In the genomic region with DNA sequence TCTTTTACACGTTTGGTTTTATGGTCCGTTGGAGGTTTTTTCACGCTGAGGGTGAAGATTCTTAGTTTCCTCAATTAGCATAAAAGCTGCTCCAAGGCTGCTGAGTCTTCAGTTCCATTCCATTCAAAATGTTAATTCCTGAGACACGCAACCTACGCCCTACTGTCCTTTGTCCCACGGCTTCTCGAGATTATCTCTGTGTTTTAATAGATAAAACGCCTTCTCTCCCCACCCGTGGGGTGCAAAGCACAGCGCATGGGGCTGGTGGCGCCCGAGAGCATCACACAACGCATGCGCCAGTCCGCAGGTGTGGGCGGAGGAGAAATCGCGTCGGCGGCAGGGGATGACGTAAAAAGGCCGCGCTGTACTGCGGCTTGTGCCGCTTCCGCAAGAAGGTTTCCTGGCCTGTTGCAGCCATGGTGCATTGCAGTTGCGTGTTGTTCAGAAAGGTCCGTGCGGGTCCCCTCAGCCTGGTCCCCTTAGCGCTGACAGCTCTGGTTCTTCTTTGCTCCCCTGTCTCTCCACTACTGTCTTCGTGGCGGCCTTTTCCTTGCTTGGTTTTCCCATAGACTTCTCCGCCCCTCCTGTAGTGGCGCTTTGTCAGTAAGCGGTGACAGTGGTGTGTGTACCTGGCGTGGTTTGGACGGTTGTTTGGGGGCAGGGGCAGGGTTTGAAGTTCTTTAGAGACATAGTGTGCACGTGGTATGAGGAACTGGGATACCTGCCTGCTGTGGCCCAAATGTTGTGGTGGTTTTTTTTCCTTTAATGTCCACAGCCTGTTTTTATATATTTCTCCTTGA, we compare ENCODE assay signal across 8 cellular contexts. TPM values are rescaled to one million over a fixed set of nuclear protein-coding genes. Genes with fewer than 3 reads are reported as not detected.
DNase-seq lines count a peak whose midpoint lies in the region; ATAC-seq and TF ChIP-seq lines count a peak whose summit lies in the region.

A gene with protein sequence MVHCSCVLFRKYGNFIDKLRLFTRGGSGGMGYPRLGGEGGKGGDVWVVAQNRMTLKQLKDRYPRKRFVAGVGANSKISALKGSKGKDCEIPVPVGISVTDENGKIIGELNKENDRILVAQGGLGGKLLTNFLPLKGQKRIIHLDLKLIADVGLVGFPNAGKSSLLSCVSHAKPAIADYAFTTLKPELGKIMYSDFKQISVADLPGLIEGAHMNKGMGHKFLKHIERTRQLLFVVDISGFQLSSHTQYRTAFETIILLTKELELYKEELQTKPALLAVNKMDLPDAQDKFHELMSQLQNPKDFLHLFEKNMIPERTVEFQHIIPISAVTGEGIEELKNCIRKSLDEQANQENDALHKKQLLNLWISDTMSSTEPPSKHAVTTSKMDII (plus strand): TSS at position 391 of the 800 bp plus-strand sequence. CDS start 26 bp downstream, at position 417.

- H3K4me3 Mint-ChIP-seq in Calu3 (ENCODE audit: low read depth, unreplicated experiment) (peak within 1 kb of the TSS; percentile 84), endodermal cell (peak within 1 kb of the TSS; percentile 95)
- H3K4me3 Mint-ChIP-seq in activated CD8-positive, alpha-beta memory T cell treated with anti-CD3 and anti-CD28 coated beads, Interleukin-2, amount 10 ng/mL, durations not matched to agents 7 days and 5 days = peak within 1 kb of the TSS; percentile 94

- intact Hi-C loops in Calu3 (cut with micrococcal nuclease; ENCODE audit: unreplicated experiment) = loop anchor here (5.0 kb wide), 1 partner anchor 66 kb away; no protein-coding TSS in a partner anchor

- H3K4me1 Mint-ChIP-seq in Calu3 (ENCODE audit: low read depth, unreplicated experiment) (peaks cover 17% of the 10 kb centered on the region), endodermal cell (peaks cover 13% of the 10 kb centered on the region)
- peaks cover 31% of the 10 kb centered on the region for H3K4me1 Mint-ChIP-seq in activated CD8-positive, alpha-beta memory T cell treated with anti-CD3 and anti-CD28 coated beads, Interleukin-2, amount 10 ng/mL, durations not matched to agents 7 days and 5 days

- ATAC-seq in GM21381 (IDR thresholded peaks at IDR 0.05; ENCODE audit: unreplicated experiment) = peak; percentile 97
- peak; percentile 99 for ATAC-seq in activated CD8-positive, alpha-beta memory T cell treated with anti-CD3 and anti-CD28 coated beads, Interleukin-2, amount 10 ng/mL, durations not matched to agents 7 days and 5 days

- CTCF ChIA-PET in Calu3 (lab: Charles Lee) = no interaction called here
- CTCF ChIA-PET in activated CD8-positive, alpha-beta memory T cell treated with anti-CD3 and anti-CD28 coated beads, Interleukin-2, amount 10 ng/mL, durations not matched to agents 7 days and 5 days (lab: Charles Lee) = interaction anchor here (0.9 to 2.3 kb wide), 8 partner anchors 8 to 192 kb away, joined by 3 to 11 read pairs (median 3); a partner anchor contains a TSS

- H3K4me1 ChIP-seq in endodermal cell (ENCODE audit: control insufficient read depth, insufficient read depth, low read length) = no peaks in the 10 kb centered on the region

- peaks cover 7% of the 10 kb centered on the region for H3K9me3 ChIP-seq in endodermal cell (ENCODE audit: control insufficient read depth, low read length)

- TF ChIP-seq CTCF in Calu3 (IDR thresholded peaks at IDR 0.05; ENCODE audit: unreplicated experiment) = peak; percentile 32
- peak; percentile 76 for TF ChIP-seq CTCF in endodermal cell (conservative IDR thresholded peaks at IDR 0.05)

- BruUV-seq in Calu3 (replicated peaks; lab: Mats Ljungman, UMichigan) = TSS peak; percentile 81

- H3K27ac Mint-ChIP-seq in Calu3 (ENCODE audit: unreplicated experiment) (peak within 1 kb of the TSS; percentile 79), endodermal cell (peak within 1 kb of the TSS; percentile 99)
- H3K27ac Mint-ChIP-seq in activated CD8-positive, alpha-beta memory T cell treated with anti-CD3 and anti-CD28 coated beads, Interleukin-2, amount 10 ng/mL, durations not matched to agents 7 days and 5 days = peak within 1 kb of the TSS; percentile 98

- 0 to 2% methylated on average over 9 to 38 of the region's 38 CpGs for WGBS in endodermal cell (ENCODE audit: insufficient coverage in 1 of 2, insufficient read length in 1 of 2), 2 experiments

- H3K36me3 Mint-ChIP-seq in Calu3 (ENCODE audit: insufficient read depth, unreplicated experiment) (peaks cover 19% of the 10 kb centered on the region), endodermal cell (ENCODE audit: low read depth) (no peaks in the 10 kb centered on the region)
- H3K36me3 Mint-ChIP-seq in activated CD8-positive, alpha-beta memory T cell treated with anti-CD3 and anti-CD28 coated beads, Interleukin-2, amount 10 ng/mL, durations not matched to agents 7 days and 5 days = peaks cover 22% of the 10 kb centered on the region

- no peaks in the 10 kb centered on the region for H3K27me3 ChIP-seq in endodermal cell (ENCODE audit: control insufficient read depth, insufficient read depth, low read length, poor library complexity, severe bottlenecking)

- peak within 1 kb of the TSS; percentile 99 for H3K4me3 ChIP-seq in endodermal cell (ENCODE audit: low read length)

- no peaks in the 10 kb centered on the region for H3K36me3 ChIP-seq in endodermal cell (ENCODE audit: control insufficient read depth, insufficient read depth, low read length)

- H3K9ac ChIP-seq in endodermal cell (ENCODE audit: extremely low read depth, low read length, poor library complexity, severe bottlenecking) = peak within 1 kb of the TSS; percentile 93

- H3K27ac ChIP-seq in endodermal cell (ENCODE audit: low read depth, low read length) = peak within 1 kb of the TSS; percentile 81

- H3K9me3 Mint-ChIP-seq in Calu3 (ENCODE audit: low read depth, unreplicated experiment) (no peaks in the 10 kb centered on the region), endodermal cell (no peaks in the 10 kb centered on the region)
- no peaks in the 10 kb centered on the region for H3K9me3 Mint-ChIP-seq in activated CD8-positive, alpha-beta memory T cell treated with anti-CD3 and anti-CD28 coated beads, Interleukin-2, amount 10 ng/mL, durations not matched to agents 7 days and 5 days (ENCODE audit: low read depth)

- no peaks in the 10 kb centered on the region for H3K27me3 Mint-ChIP-seq in Calu3 (ENCODE audit: unreplicated experiment)
- H3K27me3 Mint-ChIP-seq in activated CD8-positive, alpha-beta memory T cell treated with anti-CD3 and anti-CD28 coated beads, Interleukin-2, amount 10 ng/mL, durations not matched to agents 7 days and 5 days = no peaks in the 10 kb centered on the region
- H3K27me3 Mint-ChIP-seq in endodermal cell (ENCODE audit: insufficient read depth) = no peaks in the 10 kb centered on the region

- DNase-seq in Calu3 (peak; percentile 87), HUDEP-2 (lab: John Stamatoyannopoulos, UW; ENCODE audit: unreplicated experiment in 76 of 76) (peak; percentile 40 to 93 (median 83)), NOMO-1 treated with dmso at 0.1 percent for 144 hours (lab: John Stamatoyannopoulos, UW; ENCODE audit: unreplicated experiment) (peak; percentile 100), endodermal cell (peak; percentile 96), mesenteric fat pad (ENCODE audit: low spot score) (peak; percentile 98)
- peak; percentile 95 for DNase-seq in activated CD8-positive, alpha-beta memory T cell treated with anti-CD3 and anti-CD28 coated beads, Interleukin-2, amount 10 ng/mL, durations not matched to agents 7 days and 5 days
- peak; percentile 92 for DNase-seq in stimulated activated CD8-positive, alpha-beta memory T cell treated with anti-CD3 and anti-CD28 coated beads, Interleukin-15, amount 100 ng/mL, for 24 hours (ENCODE audit: low read depth)

RNA-seq across cellular contexts. Expression of the gene that starts here (rescaled TPM):
- total RNA-seq in Calu3 (2022) (22.5 and 25.0 TPM in 2 replicates), endodermal cell (10 to 100 TPM; 24.5 to 26.3 TPM), mesenteric fat pad (16.8 TPM)
- total RNA-seq in activated CD8-positive, alpha-beta memory T cell treated with anti-CD3 and anti-CD28 coated beads, Interleukin-2, amount 10 ng/mL, durations not matched to agents 7 days and 5 days = 10 to 100 TPM; 26.6 to 29.1 TPM
- 15.7 TPM for polyA plus RNA-seq in endodermal cell (2013, experiment 1 of 2)
- 20.6 TPM for polyA plus RNA-seq in endodermal cell (2013, experiment 2 of 2)

Comparison
In these comparisons a context has a peak if more than half of its experiments do, and no peak if none do; other contexts are left out.
1. Peak in every context shown above with its lines: DNase-seq, ATAC-seq, H3K4me3 ChIP-seq and H3K27ac ChIP-seq.